14 cellular contexts compared by ENCODE assay signal in genomic region chr10:104802941-104803340, GRCh38.
DNase-seq lines count a peak whose midpoint lies in the region; ATAC-seq and TF ChIP-seq lines count a peak whose summit lies in the region.
"Had no signal": no experiment of that assay in that cellular context is flagged by ENCODE, and none has a peak within 500 bp of the region (broad histone marks: within the 10 kb centered on the region; RNA-seq: fewer than 3 reads in every experiment).

No MANE protein-coding gene starts in this region.

- no peaks in the 10 kb centered on the region for H3K36me3 Mint-ChIP-seq in osteocyte (ENCODE audit: unreplicated experiment)
- no peaks in the 10 kb centered on the region for H3K36me3 Mint-ChIP-seq in activated T-helper 17 cell treated with anti-CD3 and anti-CD28 coated beads, Interleukin-2, amount 50 U/mL, for 72 hours (ENCODE audit: low read depth)
- H3K36me3 Mint-ChIP-seq in T-cell: no peaks in the 10 kb centered on the region
- H3K36me3 Mint-ChIP-seq: CD4-positive, alpha-beta memory T cell had no signal

- H3K9ac ChIP-seq in skeletal muscle satellite cell (ENCODE audit: low read depth, low read length): peak overlapping the region; percentile 33
- H3K9ac ChIP-seq: GM23248 had no signal

- H3K4me1 ChIP-seq in skeletal muscle satellite cell (ENCODE audit: control insufficient read depth, insufficient read depth, low read length): peaks cover 18% of the 10 kb centered on the region

- H3K4me3 Mint-ChIP-seq in osteocyte (ENCODE audit: unreplicated experiment) (no peak overlapping the region), T-cell (no peak overlapping the region)
- H3K4me3 Mint-ChIP-seq in activated T-helper 17 cell treated with anti-CD3 and anti-CD28 coated beads, Interleukin-2, amount 50 U/mL, for 72 hours: no peak overlapping the region
- H3K4me3 Mint-ChIP-seq: CD4-positive, alpha-beta memory T cell had no signal

- H3K27ac Mint-ChIP-seq in osteocyte (ENCODE audit: unreplicated experiment) (no peak overlapping the region), T-cell (no peak overlapping the region)
- H3K27ac Mint-ChIP-seq in activated T-helper 17 cell treated with anti-CD3 and anti-CD28 coated beads, Interleukin-2, amount 50 U/mL, for 72 hours: no peak overlapping the region
- H3K27ac Mint-ChIP-seq: CD4-positive, alpha-beta memory T cell had no signal

- no peaks in the 10 kb centered on the region for H3K9me3 ChIP-seq in skeletal muscle satellite cell (replicated peaks; ENCODE audit: low read length)

- H3K4me1 Mint-ChIP-seq in osteocyte (ENCODE audit: unreplicated experiment) (no peaks in the 10 kb centered on the region), T-cell (no peaks in the 10 kb centered on the region)
- H3K4me1 Mint-ChIP-seq in activated T-helper 17 cell treated with anti-CD3 and anti-CD28 coated beads, Interleukin-2, amount 50 U/mL, for 72 hours: no peaks in the 10 kb centered on the region
- H3K4me1 Mint-ChIP-seq: CD4-positive, alpha-beta memory T cell had no signal

- H3K4me3 ChIP-seq in skeletal muscle satellite cell (ENCODE audit: low read length): no peak overlapping the region
- H3K4me3 ChIP-seq: GM23248 had no signal

- H3K4me2 ChIP-seq in skeletal muscle satellite cell (ENCODE audit: low read length): no peak overlapping the region

- CTCF ChIA-PET in T-cell (lab: Charles Lee): no interaction called here

- DNase-seq in LHCN-M2 (ENCODE audit: low read depth) (peak; percentile 45), renal cortical epithelial cell (ENCODE audit: low read depth) (peak; percentile 54), osteocyte (ENCODE audit: extremely low spot score, unreplicated experiment) (no peak), T-cell (no peak)
- DNase-seq: C1 segment of cervical spinal cord; CD4-positive, alpha-beta memory T cell; COR-L47; DMS153; DND-41; GM23248; H7; HCEC 1CT had no signal

- H3K27me3 ChIP-seq in skeletal muscle satellite cell (ENCODE audit: control insufficient read depth, insufficient read depth, low read length): no peaks in the 10 kb centered on the region

- H3K9me3 Mint-ChIP-seq in osteocyte (ENCODE audit: unreplicated experiment) (peaks cover 28% of the 10 kb centered on the region), T-cell (peaks cover 0 to 7% (median 0%) of the 10 kb centered on the region in 3 donors)
- H3K9me3 Mint-ChIP-seq in activated T-helper 17 cell treated with anti-CD3 and anti-CD28 coated beads, Interleukin-2, amount 50 U/mL, for 72 hours: peaks cover 3% of the 10 kb centered on the region

- TF ChIP-seq CTCF in osteocyte (IDR thresholded peaks at IDR 0.05): no peak

- no peaks in the 10 kb centered on the region for H3K27me3 Mint-ChIP-seq in osteocyte (ENCODE audit: unreplicated experiment)
- H3K27me3 Mint-ChIP-seq in activated T-helper 17 cell treated with anti-CD3 and anti-CD28 coated beads, Interleukin-2, amount 50 U/mL, for 72 hours: peaks cover 19% of the 10 kb centered on the region
- H3K27me3 Mint-ChIP-seq in T-cell: peaks cover 0 to 15% of the 10 kb centered on the region in 2 donors

- POLR2A ChIA-PET in T-cell (lab: Charles Lee): no interaction called here

- ATAC-seq in activated T-helper 17 cell treated with anti-CD3 and anti-CD28 coated beads, Interleukin-2, amount 50 U/mL, for 72 hours (replicated peaks): no peak
- ATAC-seq in T-cell (replicated peaks in 1 of 4): no peak

- no peaks in the 10 kb centered on the region for H3K36me3 ChIP-seq in skeletal muscle satellite cell (ENCODE audit: insufficient read depth, low read length)

Comparison
In these comparisons a context has a peak if more than half of its experiments do, and no peak if none do; other contexts are left out.
1. DNase-seq: peak in LHCN-M2 (single experiment) and renal cortical epithelial cell (single experiment); none in osteocyte (single experiment) and T-cell (0 of 34).